In genomic region chr7:134782121-134782623, GRCh38 we compare ENCODE assay signal across 9 cellular contexts. TPM values are rescaled to one million over a fixed set of nuclear protein-coding genes. Genes with fewer than 3 reads are reported as not detected.
DNase-seq lines count a peak whose midpoint lies in the region; ATAC-seq and TF ChIP-seq lines count a peak whose summit lies in the region.
"Had no signal": no experiment of that assay in that cellular context is flagged by ENCODE, and none has a peak within 500 bp of the region (broad histone marks: within the 10 kb centered on the region; RNA-seq: fewer than 3 reads in every experiment).

No MANE protein-coding gene starts in this region.

- no peak for TF ChIP-seq CTCF in GM06990 (IDR thresholded peaks at IDR 0.05; ENCODE audit: insufficient read depth, low read length, poor library complexity, severe bottlenecking)

- H3K9me3 ChIP-seq in mucosa of rectum (ENCODE audit: control insufficient read depth in 2 of 2, low read length in 2 of 2) (no peaks in the 10 kb centered on the region), Karpas-422 (ENCODE audit: low read length) (no peaks in the 10 kb centered on the region)
- H3K9me3 ChIP-seq in effector memory CD4-positive, alpha-beta T cell (ENCODE audit: control insufficient read depth, low read length) = no peaks in the 10 kb centered on the region

- no peak overlapping the region for H2AFZ ChIP-seq in Karpas-422 (ENCODE audit: low read length)

- H3K4me1 ChIP-seq in mucosa of rectum (ENCODE audit: control insufficient read depth in 2 of 2, insufficient read depth in 2 of 2, low read length in 2 of 2) = peaks cover 0 to 6% of the 10 kb centered on the region in 2 donors
- H3K4me1 ChIP-seq in effector memory CD4-positive, alpha-beta T cell (ENCODE audit: control insufficient read depth, insufficient read depth, low read length, poor library complexity, severe bottlenecking) = no peaks in the 10 kb centered on the region
- H3K4me1 ChIP-seq in Karpas-422 (ENCODE audit: low read length) = no peaks in the 10 kb centered on the region

- peak; percentile 12 for DNase-seq in GM06990 (ENCODE audit: extremely low read depth, insufficient read length)
- peak; percentile 54 for DNase-seq in RPMI7951 (ENCODE audit: low read depth)
- no peak for DNase-seq in NCI-H1694 treated with DMSO at 0.1 percent for 48 hours (lab: John Stamatoyannopoulos, UW)
- DNase-seq in C1 segment of cervical spinal cord (lab: John Stamatoyannopoulos, UW) = no peak
- no peak for DNase-seq in effector memory CD4-positive, alpha-beta T cell
- no peak for DNase-seq in Karpas-422

- H3K9ac ChIP-seq in mucosa of rectum (ENCODE audit: low read depth in 1 of 2, low read length in 2 of 2) (no peak overlapping the region), Karpas-422 (ENCODE audit: low read length) (no peak overlapping the region)

- H3K9me2 ChIP-seq in Karpas-422 (replicated peaks; ENCODE audit: insufficient read depth, low read length) = no peaks in the 10 kb centered on the region

- H3K36me3 ChIP-seq in GM06990 (ENCODE audit: control insufficient read depth, insufficient read depth, low read length) = no peaks in the 10 kb centered on the region
- no peaks in the 10 kb centered on the region for H3K36me3 ChIP-seq in mucosa of rectum (ENCODE audit: control insufficient read depth in 2 of 2, insufficient read depth in 2 of 2, low read length in 2 of 2)
- no peaks in the 10 kb centered on the region for H3K36me3 ChIP-seq in effector memory CD4-positive, alpha-beta T cell (ENCODE audit: control insufficient read depth, insufficient read depth, low read length)
- H3K36me3 ChIP-seq in Karpas-422 (ENCODE audit: insufficient read depth, low read length) = no peaks in the 10 kb centered on the region
- H3K36me3 ChIP-seq: cardiac muscle cell had no signal

- peak; percentile 77 for ATAC-seq in GM21723 (IDR thresholded peaks at IDR 0.05; ENCODE audit: unreplicated experiment)

- H4K20me1 ChIP-seq in Karpas-422 (ENCODE audit: insufficient read depth, low read depth, low read length) = no peaks in the 10 kb centered on the region

- peak overlapping the region; percentile 1 to 75 for H3K27ac ChIP-seq in mucosa of rectum (ENCODE audit: low read depth in 2 of 2, low read length in 2 of 2)
- H3K27ac ChIP-seq in effector memory CD4-positive, alpha-beta T cell (ENCODE audit: insufficient read depth, low read length, poor library complexity, severe bottlenecking) = no peak overlapping the region
- H3K27ac ChIP-seq in Karpas-422 (ENCODE audit: low read length) = no peak overlapping the region
- H3K27ac ChIP-seq: cardiac muscle cell had no signal

- no peak overlapping the region for H3K4me2 ChIP-seq in Karpas-422 (ENCODE audit: low read depth, low read length, poor library complexity, severe bottlenecking)

- H3K4me3 ChIP-seq in GM06990 (replicated peaks; ENCODE audit: low read depth, low read length) (no peak overlapping the region), mucosa of rectum (ENCODE audit: low read length in 2 of 2) (peak overlapping the region; percentile 31 to 77), Karpas-422 (ENCODE audit: low read length) (no peak overlapping the region)
- no peak overlapping the region for H3K4me3 ChIP-seq in effector memory CD4-positive, alpha-beta T cell (ENCODE audit: insufficient read depth, low read depth, low read length, poor library complexity, severe bottlenecking)

- no peaks in the 10 kb centered on the region for H3K79me2 ChIP-seq in Karpas-422 (ENCODE audit: low read length)

- H3K27me3 ChIP-seq in GM06990 (replicated peaks; ENCODE audit: control insufficient read depth, insufficient read depth, low read length) (no peaks in the 10 kb centered on the region), mucosa of rectum (ENCODE audit: control insufficient read depth in 2 of 2, insufficient read depth in 2 of 2, low read length in 2 of 2) (no peaks in the 10 kb centered on the region), Karpas-422 (ENCODE audit: low read length) (no peaks in the 10 kb centered on the region)
- H3K27me3 ChIP-seq in effector memory CD4-positive, alpha-beta T cell (replicated peaks; ENCODE audit: control insufficient read depth, insufficient read depth, low read length, poor library complexity, severe bottlenecking) = no peaks in the 10 kb centered on the region
- H3K27me3 ChIP-seq: cardiac muscle cell had no signal

RNA-seq across cellular contexts. Expression of gene CALD1, which starts 2.7 kb away (rescaled TPM):
- total RNA-seq in RPMI7951 (2014; rRNA removed; shearing (Covaris generic)) = 209 and 259 TPM in 2 replicates
- 1.0 TPM in 1 of 2 replicates, not detected in the other for total RNA-seq in Karpas-422 (2014; rRNA removed; shearing (Covaris generic); ENCODE audit: low replicate concordance)

Comparison
In these comparisons a context has a peak if more than half of its experiments do, and no peak if none do; other contexts are left out.
1. DNase-seq: peak in GM06990 (single experiment) and RPMI7951 (single experiment); none in NCI-H1694 treated with DMSO at 0.1 percent for 48 hours (single experiment), C1 segment of cervical spinal cord (0 of 14), effector memory CD4-positive, alpha-beta T cell (0 of 3) and Karpas-422 (single experiment).
2. H3K4me3 ChIP-seq: peak in mucosa of rectum (2 of 2); none in GM06990 (single experiment), effector memory CD4-positive, alpha-beta T cell (single experiment) and Karpas-422 (single experiment).
3. H3K27ac ChIP-seq: peak in mucosa of rectum (2 of 2); none in effector memory CD4-positive, alpha-beta T cell (single experiment) and Karpas-422 (single experiment).
4. RNA of gene CALD1, which starts 2.7 kb away (total RNA-seq): 209 to 259 TPM in RPMI7951; 1.0 TPM in Karpas-422; every median in the first group is over 100 times any median in the second.